ENCODE assay signal across 17 cellular contexts in genomic region chr15:65857718-65858402, GRCh38. TPM values are rescaled to one million over a fixed set of nuclear protein-coding genes. Genes with fewer than 3 reads are reported as not detected.
DNase-seq lines count a peak whose midpoint lies in the region; ATAC-seq, FAIRE-seq and TF ChIP-seq lines count a peak whose summit lies in the region.
"Had no signal": no experiment of that assay in that cellular context is flagged by ENCODE, and none has a peak within 500 bp of the region (broad histone marks: within the 10 kb centered on the region; RNA-seq: fewer than 3 reads in every experiment).

No MANE protein-coding gene starts in this region.

- H3K36me3 ChIP-seq in HUES48 (ENCODE audit: control insufficient read depth, insufficient read depth, low read length): no peaks in the 10 kb centered on the region
- H3K36me3 ChIP-seq: BLaER1 treated with 17β-estradiol and CSF1 and Interleukin-3, amounts not matched to agents 10 nM and 100 nM; ovary had no signal

- H3K9ac ChIP-seq in HUES48 (ENCODE audit: low read depth, low read length): no peak overlapping the region
- H3K9ac ChIP-seq: BLaER1 treated with 17β-estradiol and CSF1 and Interleukin-3, amounts not matched to agents 10 nM and 100 nM had no signal

- no peak for DNase-seq in GM12891 (ENCODE audit: insufficient read length, low spot score)
- DNase-seq in progenitor cell of endocrine pancreas (ENCODE audit: low spot score, unreplicated experiment): no peak
- no peak for DNase-seq in stimulated activated naive CD4-positive, alpha-beta T cell treated with Interleukin-2 at 50 U/mL for 16 hours (lab: John Stamatoyannopoulos, UW)
- DNase-seq in DMS153 treated with DMSO at 0.1 percent for 48 hours (lab: John Stamatoyannopoulos, UW; ENCODE audit: unreplicated experiment): no peak
- DNase-seq: activated CD4-positive, CD25-positive, alpha-beta regulatory T cell; activated CD8-positive, alpha-beta memory T cell treated with anti-CD3 and anti-CD28 coated beads, Interleukin-2, amount 50 U/mL, for 4 hours; cerebellar nuclear complex; midbrain; NCI-H187; ovary had no signal

- H3K4me3 ChIP-seq in HUES48 (ENCODE audit: low read depth, low read length): no peak overlapping the region
- H3K4me3 ChIP-seq: BLaER1 treated with 17β-estradiol and CSF1 and Interleukin-3, amounts not matched to agents 10 nM and 100 nM; ovary; smooth muscle cell had no signal

- H3K4me3 Mint-ChIP-seq in progenitor cell of endocrine pancreas (ENCODE audit: low read depth): no peak overlapping the region
- H3K4me3 Mint-ChIP-seq: activated naive CD8-positive, alpha-beta T cell had no signal

- no peaks in the 10 kb centered on the region for H3K36me3 Mint-ChIP-seq in progenitor cell of endocrine pancreas (ENCODE audit: insufficient read depth)
- H3K36me3 Mint-ChIP-seq: activated naive CD8-positive, alpha-beta T cell had no signal

- no peak for TF ChIP-seq POLR2A in GM12891 (IDR thresholded peaks at IDR 0.05; ENCODE audit: low read depth, low read length)
- no peak for TF ChIP-seq POLR2A in GM18505 (IDR thresholded peaks at IDR 0.05; ENCODE audit: borderline replicate concordance, extremely low read depth, insufficient read depth, insufficient read length)

- peaks cover 6% of the 10 kb centered on the region for H3K4me1 Mint-ChIP-seq in progenitor cell of endocrine pancreas (ENCODE audit: low read depth)

- ATAC-seq in GM18505 (IDR thresholded peaks at IDR 0.05; ENCODE audit: unreplicated experiment): no peak

- H3K27ac ChIP-seq in HUES48 (ENCODE audit: low read depth, low read length): peak overlapping the region; percentile 23
- peak overlapping the region; percentile 13 for H3K27ac ChIP-seq in cingulate gyrus (ENCODE audit: low read depth, low read length)
- H3K27ac ChIP-seq: BLaER1 treated with 17β-estradiol and CSF1 and Interleukin-3, amounts not matched to agents 10 nM and 100 nM; ovary had no signal

- no peaks in the 10 kb centered on the region for H3K27me3 ChIP-seq in HUES48 (ENCODE audit: control insufficient read depth, insufficient read depth, low read length)
- H3K27me3 ChIP-seq: BLaER1 treated with 17β-estradiol and CSF1 and Interleukin-3, amounts not matched to agents 10 nM and 100 nM; ovary had no signal

- FAIRE-seq in GM12891 (lab: Jason Lieb, UNC): peak; percentile 76
- FAIRE-seq: islet of Langerhans had no signal

- H3K27me3 Mint-ChIP-seq in progenitor cell of endocrine pancreas: no peaks in the 10 kb centered on the region
- H3K27me3 Mint-ChIP-seq: activated naive CD8-positive, alpha-beta T cell had no signal

- peaks cover 2% of the 10 kb centered on the region; the same call in 1 of the 2 replicates for H3K4me1 ChIP-seq in HUES48 (ENCODE audit: control insufficient read depth, insufficient read depth, low read length)

- no peak for TF ChIP-seq CTCF in progenitor cell of endocrine pancreas (IDR thresholded peaks at IDR 0.05; ENCODE audit: unreplicated experiment)

- H3K9me3 Mint-ChIP-seq in progenitor cell of endocrine pancreas (ENCODE audit: low read depth): no peaks in the 10 kb centered on the region

- H3K9me3 ChIP-seq in HUES48 (ENCODE audit: control insufficient read depth, insufficient read depth, low read length): no peaks in the 10 kb centered on the region
- H3K9me3 ChIP-seq: BLaER1 treated with 17β-estradiol and CSF1 and Interleukin-3, amounts not matched to agents 10 nM and 100 nM; ovary had no signal

- peak overlapping the region; percentile 17 for H3K27ac Mint-ChIP-seq in progenitor cell of endocrine pancreas
- H3K27ac Mint-ChIP-seq: activated naive CD8-positive, alpha-beta T cell had no signal

TF ChIP-seq in GM12891, 5 proteins besides CTCF, POLR2A, EP300 and RAD21:
- TF ChIP-seq SPI1 (IDR thresholded peaks at IDR 0.05; ENCODE audit: low read depth, low read length) (peak; percentile 41; the same call in 1 of the 2 replicates), POU2F2 (IDR thresholded peaks at IDR 0.05; ENCODE audit: low read depth, low read length) (no peak)

RNA-seq across cellular contexts. Expression of gene RAB11A, which starts 11.4 kb away (rescaled TPM):
- polyA plus RNA-seq in GM12891 (2012; ENCODE audit: low read depth, missing spikeins): 250 TPM
- total RNA-seq in progenitor cell of endocrine pancreas: 220 and 234 TPM in 2 replicates
